25 cellular contexts compared by ENCODE assay signal in genomic region chr11:124207102-124207792, GRCh38. TPM values are rescaled to one million over a fixed set of nuclear protein-coding genes. Genes with fewer than 3 reads are reported as not detected.
"Had no signal": no experiment of that assay in that cellular context is flagged by ENCODE, and none has a peak within 500 bp of the region (broad histone marks: within the 10 kb centered on the region; RNA-seq: fewer than 3 reads in every experiment).

No MANE protein-coding gene starts in this region.

- H3K27me3 ChIP-seq: body of pancreas, spleen, thyroid gland had no signal

- H3K4me3 Mint-ChIP-seq: activated CD4-positive, alpha-beta memory T cell treated with anti-CD3 and anti-CD28 coated beads, Interleukin-2, amount 10 ng/mL, durations not matched to agents 7 days and 5 days; activated CD8-positive, alpha-beta memory T cell treated with anti-CD3 and anti-CD28 coated beads, Interleukin-2, amount 10 ng/mL, durations not matched to agents 7 days and 5 days; activated naive CD8-positive, alpha-beta T cell treated with anti-CD3 and anti-CD28 coated beads, Interleukin-2, amount 10 ng/mL, durations not matched to agents 7 days and 5 days; mesothelial cell of epicardium; nephron progenitor cell; stimulated activated memory B cell treated with anti-CD40 and anti-IgM and Interleukin-4, amounts not matched to agents 10 μg/mL and 1 μg/mL and 100 μg/mL, for 72 hours had no signal

- H3K9me3 ChIP-seq: body of pancreas, spleen, thyroid gland had no signal

- H3K27me3 Mint-ChIP-seq: activated CD8-positive, alpha-beta memory T cell treated with anti-CD3 and anti-CD28 coated beads, Interleukin-2, amount 10 ng/mL, durations not matched to agents 7 days and 5 days; activated naive CD8-positive, alpha-beta T cell treated with anti-CD3 and anti-CD28 coated beads, Interleukin-2, amount 10 ng/mL, durations not matched to agents 7 days and 5 days had no signal

- H3K9me3 Mint-ChIP-seq: activated CD4-positive, alpha-beta memory T cell treated with anti-CD3 and anti-CD28 coated beads, Interleukin-2, amount 10 ng/mL, durations not matched to agents 7 days and 5 days; activated naive CD8-positive, alpha-beta T cell treated with anti-CD3 and anti-CD28 coated beads, Interleukin-2, amount 10 ng/mL, durations not matched to agents 7 days and 5 days; mesothelial cell of epicardium; nephron progenitor cell; stimulated activated memory B cell treated with anti-CD40 and anti-IgM and Interleukin-4, amounts not matched to agents 10 μg/mL and 1 μg/mL and 100 μg/mL, for 72 hours had no signal

- H3K36me3 Mint-ChIP-seq: activated CD8-positive, alpha-beta memory T cell treated with anti-CD3 and anti-CD28 coated beads, Interleukin-2, amount 10 ng/mL, durations not matched to agents 7 days and 5 days; activated naive CD8-positive, alpha-beta T cell treated with anti-CD3 and anti-CD28 coated beads, Interleukin-2, amount 10 ng/mL, durations not matched to agents 7 days and 5 days; mesothelial cell of epicardium; stimulated activated memory B cell treated with anti-CD40 and anti-IgM and Interleukin-4, amounts not matched to agents 10 μg/mL and 1 μg/mL and 100 μg/mL, for 72 hours had no signal

- H3K4me1 ChIP-seq: body of pancreas, spleen, thyroid gland had no signal

- H3K36me3 ChIP-seq: spleen, thyroid gland had no signal

- DNase-seq: activated CD4-positive, alpha-beta memory T cell treated with anti-CD3 and anti-CD28 coated beads, Interleukin-2, amount 10 ng/mL, durations not matched to agents 7 days and 5 days; activated CD4-positive, alpha-beta T cell treated with anti-CD3 and anti-CD28 coated beads for 48 hours; activated CD4-positive, CD25-positive, alpha-beta regulatory T cell; activated CD8-positive, alpha-beta memory T cell treated with anti-CD3 and anti-CD28 coated beads, Interleukin-2, amount 10 ng/mL, durations not matched to agents 7 days and 5 days; activated naive CD4-positive, alpha-beta T cell; activated naive CD8-positive, alpha-beta T cell treated with anti-CD3 and anti-CD28 coated beads, Interleukin-2, amount 10 ng/mL, durations not matched to agents 7 days and 5 days; body of pancreas; caudate nucleus; dorsolateral prefrontal cortex; foreskin melanocyte; glutamatergic neuron; hypothalamus; nephron progenitor cell; occipital lobe; retina; spleen; stimulated activated CD4-positive, alpha-beta T cell treated with anti-CD3 and anti-CD28 coated beads, Interleukin-4, amount 100 ng/mL, for 4 hours; T-helper 2 cell; thyroid gland had no signal

- H3K4me3 ChIP-seq: body of pancreas, dorsolateral prefrontal cortex, spleen, thyroid gland had no signal

- H3K27ac Mint-ChIP-seq: activated CD4-positive, alpha-beta memory T cell treated with anti-CD3 and anti-CD28 coated beads, Interleukin-2, amount 10 ng/mL, durations not matched to agents 7 days and 5 days; activated CD8-positive, alpha-beta memory T cell treated with anti-CD3 and anti-CD28 coated beads, Interleukin-2, amount 10 ng/mL, durations not matched to agents 7 days and 5 days; activated naive CD8-positive, alpha-beta T cell treated with anti-CD3 and anti-CD28 coated beads, Interleukin-2, amount 10 ng/mL, durations not matched to agents 7 days and 5 days; mesothelial cell of epicardium; nephron progenitor cell; stimulated activated memory B cell treated with anti-CD40 and anti-IgM and Interleukin-4, amounts not matched to agents 10 μg/mL and 1 μg/mL and 100 μg/mL, for 72 hours had no signal

- H3K27ac ChIP-seq: body of pancreas, dorsolateral prefrontal cortex, epithelial cell of prostate, spleen, thyroid gland had no signal

- H3K4me1 Mint-ChIP-seq: activated CD4-positive, alpha-beta memory T cell treated with anti-CD3 and anti-CD28 coated beads, Interleukin-2, amount 10 ng/mL, durations not matched to agents 7 days and 5 days; activated CD8-positive, alpha-beta memory T cell treated with anti-CD3 and anti-CD28 coated beads, Interleukin-2, amount 10 ng/mL, durations not matched to agents 7 days and 5 days; activated naive CD8-positive, alpha-beta T cell treated with anti-CD3 and anti-CD28 coated beads, Interleukin-2, amount 10 ng/mL, durations not matched to agents 7 days and 5 days; mesothelial cell of epicardium; nephron progenitor cell; stimulated activated memory B cell treated with anti-CD40 and anti-IgM and Interleukin-4, amounts not matched to agents 10 μg/mL and 1 μg/mL and 100 μg/mL, for 72 hours had no signal

RNA-seq across cellular contexts. Expression of gene OR10D3, which starts 24.1 kb away (rescaled TPM):
- total RNA-seq: activated CD4-positive, alpha-beta memory T cell treated with anti-CD3 and anti-CD28 coated beads, Interleukin-2, amount 10 ng/mL, durations not matched to agents 7 days and 5 days; activated CD8-positive, alpha-beta memory T cell treated with anti-CD3 and anti-CD28 coated beads, Interleukin-2, amount 10 ng/mL, durations not matched to agents 7 days and 5 days; activated naive CD8-positive, alpha-beta T cell treated with anti-CD3 and anti-CD28 coated beads, Interleukin-2, amount 10 ng/mL, durations not matched to agents 7 days and 5 days; body of pancreas; lung microvascular endothelial cell; mesothelial cell of epicardium; occipital lobe; posterior vena cava; spleen; thyroid gland had no signal
- polyA plus RNA-seq: keratinocyte, spleen had no signal

RNA-seq across cellular contexts. Expression of gene OR8G1, which starts 33.6 kb away (rescaled TPM):
- total RNA-seq: activated CD4-positive, alpha-beta memory T cell treated with anti-CD3 and anti-CD28 coated beads, Interleukin-2, amount 10 ng/mL, durations not matched to agents 7 days and 5 days; activated CD8-positive, alpha-beta memory T cell treated with anti-CD3 and anti-CD28 coated beads, Interleukin-2, amount 10 ng/mL, durations not matched to agents 7 days and 5 days; activated naive CD8-positive, alpha-beta T cell treated with anti-CD3 and anti-CD28 coated beads, Interleukin-2, amount 10 ng/mL, durations not matched to agents 7 days and 5 days; body of pancreas; lung microvascular endothelial cell; mesothelial cell of epicardium; occipital lobe; posterior vena cava; spleen; thyroid gland had no signal
- polyA plus RNA-seq: keratinocyte, spleen had no signal

RNA-seq across cellular contexts. Expression of gene OR8G5, which starts 48.9 kb away (rescaled TPM):
- total RNA-seq: activated CD4-positive, alpha-beta memory T cell treated with anti-CD3 and anti-CD28 coated beads, Interleukin-2, amount 10 ng/mL, durations not matched to agents 7 days and 5 days; activated CD8-positive, alpha-beta memory T cell treated with anti-CD3 and anti-CD28 coated beads, Interleukin-2, amount 10 ng/mL, durations not matched to agents 7 days and 5 days; activated naive CD8-positive, alpha-beta T cell treated with anti-CD3 and anti-CD28 coated beads, Interleukin-2, amount 10 ng/mL, durations not matched to agents 7 days and 5 days; body of pancreas; dorsolateral prefrontal cortex; lung microvascular endothelial cell; mesothelial cell of epicardium; posterior vena cava; spleen; thyroid gland had no signal
- polyA plus RNA-seq: keratinocyte, spleen had no signal
